Comparison of ENCODE assay signal across 1 cellular context in genomic region chr1:17661546-17662157, GRCh38.
A peak's percentile ranks its signal among the peaks of the same experiment; 100 is the strongest.
TF ChIP-seq lines count a peak whose summit lies in the region.

No MANE protein-coding gene starts in this region.

TF ChIP-seq in K562, 482 proteins besides CTCF, POLR2A, EP300 and RAD21 (continued from another document):
- TF ChIP-seq ARID4B (CRISPR knock-in tag; IDR thresholded peaks at IDR 0.05) (no peak), SMC3 (conservative IDR thresholded peaks at IDR 0.05; ENCODE audit: insufficient read depth, low read depth, low read length) (peak; percentile 91), RNF2 (IDR thresholded peaks at IDR 0.05) (no peak), DEAF1 (CRISPR knock-in tag; IDR thresholded peaks at IDR 0.05) (peak; percentile 43)
